In genomic region chr19:58510084-58510862, GRCh38 we compare ENCODE assay signal across 15 cellular contexts. TPM values are rescaled to one million over a fixed set of nuclear protein-coding genes. Genes with fewer than 3 reads are reported as not detected.
DNase-seq lines count a peak whose midpoint lies in the region; ATAC-seq and TF ChIP-seq lines count a peak whose summit lies in the region.
"Had no signal": no experiment of that assay in that cellular context is flagged by ENCODE, and none has a peak within 500 bp of the region (broad histone marks: within the 10 kb centered on the region; RNA-seq: fewer than 3 reads in every experiment).

No MANE protein-coding gene starts in this region.

- no peak for ATAC-seq in activated CD8-positive, alpha-beta T cell treated with anti-CD3 and anti-CD28 coated beads, Interleukin-2, amount 10 ng/mL, durations not matched to agents 7 days and 5 days
- no peak for ATAC-seq in activated CD8-positive, alpha-beta T cell treated with anti-CD3 and anti-CD28 coated beads for 36 hours
- no peak for ATAC-seq in stimulated activated effector memory CD8-positive, alpha-beta T cell treated with anti-CD3 and anti-CD28 coated beads, Interleukin-12 subunit alpha, Interleukin-12 subunit beta, amount 100 ng/mL, for 72 hours
- ATAC-seq in HG03469 (IDR thresholded peaks at IDR 0.05; ENCODE audit: unreplicated experiment): no peak
- ATAC-seq: CD8-positive, alpha-beta T cell; Panc1 had no signal

- DNase-seq in activated CD8-positive, alpha-beta T cell treated with anti-CD3 and anti-CD28 coated beads, Interleukin-2, amount 10 ng/mL, durations not matched to agents 7 days and 5 days: no peak
- DNase-seq in activated CD8-positive, alpha-beta T cell treated with anti-CD3 and anti-CD28 coated beads for 36 hours: no peak
- DNase-seq in endothelial cell (ENCODE audit: low spot score) (no peak), T-helper 9 cell (no peak)
- DNase-seq in stimulated activated effector memory CD8-positive, alpha-beta T cell treated with anti-CD3 and anti-CD28 coated beads, Interleukin-12 subunit alpha, Interleukin-12 subunit beta, amount 100 ng/mL, for 72 hours (ENCODE audit: low spot score in 2 of 2): no peak
- DNase-seq: BE2C; CD8-positive, alpha-beta T cell; DMS79; HFFc6; Kasumi-1; NCI-H1105; NCI-H1694; NCI-H510A treated with DMSO at 0.1 percent for 48 hours had no signal

- POLR2A ChIA-PET in activated CD8-positive, alpha-beta T cell treated with anti-CD3 and anti-CD28 coated beads, Interleukin-2, amount 10 ng/mL, durations not matched to agents 7 days and 5 days (lab: Charles Lee): interaction anchor here (1.6 kb wide), 1 partner anchor 35 kb away, joined by 4 read pairs; no protein-coding TSS in a partner anchor
- POLR2A ChIA-PET in activated CD8-positive, alpha-beta T cell treated with anti-CD3 and anti-CD28 coated beads for 36 hours (lab: Charles Lee): interaction anchor here (1.5 kb wide), 2 partner anchors 9 to 10 kb away, joined by 4 read pairs; partner anchors contain the start of gene ZBTB45

- intact Hi-C loops in activated CD8-positive, alpha-beta T cell treated with anti-CD3 and anti-CD28 coated beads for 36 hours (cut with micrococcal nuclease): no loop called here

- H3K9me3 Mint-ChIP-seq in activated CD8-positive, alpha-beta T cell treated with anti-CD3 and anti-CD28 coated beads, Interleukin-2, amount 10 ng/mL, durations not matched to agents 7 days and 5 days (ENCODE audit: insufficient read depth): peaks cover 13% of the 10 kb centered on the region
- peaks cover 11% of the 10 kb centered on the region for H3K9me3 Mint-ChIP-seq in activated CD8-positive, alpha-beta T cell treated with anti-CD3 and anti-CD28 coated beads for 36 hours
- peaks cover 3% of the 10 kb centered on the region for H3K9me3 Mint-ChIP-seq in endothelial cell (ENCODE audit: unreplicated experiment)
- peaks cover 4% of the 10 kb centered on the region for H3K9me3 Mint-ChIP-seq in stimulated activated effector memory CD8-positive, alpha-beta T cell treated with anti-CD3 and anti-CD28 coated beads, Interleukin-12 subunit alpha, Interleukin-12 subunit beta, amount 100 ng/mL, for 72 hours

- no peak for TF ChIP-seq CTCF in activated CD8-positive, alpha-beta T cell treated with anti-CD3 and anti-CD28 coated beads for 36 hours (IDR thresholded peaks at IDR 0.05)
- TF ChIP-seq CTCF in endothelial cell (IDR thresholded peaks at IDR 0.05; ENCODE audit: unreplicated experiment): no peak

- H3K27ac Mint-ChIP-seq in activated CD8-positive, alpha-beta T cell treated with anti-CD3 and anti-CD28 coated beads, Interleukin-2, amount 10 ng/mL, durations not matched to agents 7 days and 5 days: peak overlapping the region; percentile 20
- no peak overlapping the region for H3K27ac Mint-ChIP-seq in activated CD8-positive, alpha-beta T cell treated with anti-CD3 and anti-CD28 coated beads for 36 hours
- no peak overlapping the region for H3K27ac Mint-ChIP-seq in endothelial cell (ENCODE audit: unreplicated experiment)
- H3K27ac Mint-ChIP-seq in stimulated activated effector memory CD8-positive, alpha-beta T cell treated with anti-CD3 and anti-CD28 coated beads, Interleukin-12 subunit alpha, Interleukin-12 subunit beta, amount 100 ng/mL, for 72 hours: peak overlapping the region; percentile 37
- H3K27ac Mint-ChIP-seq: CD8-positive, alpha-beta T cell; HFFc6 had no signal

- CTCF ChIA-PET in activated CD8-positive, alpha-beta T cell treated with anti-CD3 and anti-CD28 coated beads, Interleukin-2, amount 10 ng/mL, durations not matched to agents 7 days and 5 days (lab: Charles Lee): interaction anchor here (1.2 to 1.7 kb wide), 2 partner anchors 8 to 10 kb away, joined by 3 read pairs; partner anchors contain the start of gene ZBTB45
- CTCF ChIA-PET in activated CD8-positive, alpha-beta T cell treated with anti-CD3 and anti-CD28 coated beads for 36 hours (lab: Charles Lee): interaction anchor here (1.7 kb wide), 1 partner anchor 10 kb away, joined by 4 read pairs; the partner anchor contains the start of gene ZBTB45

- no peak overlapping the region for H3K4me3 Mint-ChIP-seq in activated CD8-positive, alpha-beta T cell treated with anti-CD3 and anti-CD28 coated beads, Interleukin-2, amount 10 ng/mL, durations not matched to agents 7 days and 5 days
- no peak overlapping the region for H3K4me3 Mint-ChIP-seq in activated CD8-positive, alpha-beta T cell treated with anti-CD3 and anti-CD28 coated beads for 36 hours
- H3K4me3 Mint-ChIP-seq in endothelial cell (ENCODE audit: unreplicated experiment): peak overlapping the region; percentile 27
- no peak overlapping the region for H3K4me3 Mint-ChIP-seq in stimulated activated effector memory CD8-positive, alpha-beta T cell treated with anti-CD3 and anti-CD28 coated beads, Interleukin-12 subunit alpha, Interleukin-12 subunit beta, amount 100 ng/mL, for 72 hours
- H3K4me3 Mint-ChIP-seq: CD8-positive, alpha-beta T cell; HFFc6 had no signal

- peaks cover 12% of the 10 kb centered on the region for H3K36me3 Mint-ChIP-seq in activated CD8-positive, alpha-beta T cell treated with anti-CD3 and anti-CD28 coated beads, Interleukin-2, amount 10 ng/mL, durations not matched to agents 7 days and 5 days (ENCODE audit: low read depth)
- peaks cover 19% of the 10 kb centered on the region for H3K36me3 Mint-ChIP-seq in activated CD8-positive, alpha-beta T cell treated with anti-CD3 and anti-CD28 coated beads for 36 hours (ENCODE audit: low read depth)
- peaks cover 6% of the 10 kb centered on the region for H3K36me3 Mint-ChIP-seq in endothelial cell (ENCODE audit: low read depth, unreplicated experiment)
- H3K36me3 Mint-ChIP-seq in stimulated activated effector memory CD8-positive, alpha-beta T cell treated with anti-CD3 and anti-CD28 coated beads, Interleukin-12 subunit alpha, Interleukin-12 subunit beta, amount 100 ng/mL, for 72 hours: peaks cover 30% of the 10 kb centered on the region

- H3K4me1 Mint-ChIP-seq in activated CD8-positive, alpha-beta T cell treated with anti-CD3 and anti-CD28 coated beads, Interleukin-2, amount 10 ng/mL, durations not matched to agents 7 days and 5 days (ENCODE audit: low read depth): peaks cover 20% of the 10 kb centered on the region
- peaks cover 8% of the 10 kb centered on the region for H3K4me1 Mint-ChIP-seq in activated CD8-positive, alpha-beta T cell treated with anti-CD3 and anti-CD28 coated beads for 36 hours (ENCODE audit: low read depth)
- no peaks in the 10 kb centered on the region for H3K4me1 Mint-ChIP-seq in endothelial cell (ENCODE audit: unreplicated experiment)
- peaks cover 23% of the 10 kb centered on the region for H3K4me1 Mint-ChIP-seq in stimulated activated effector memory CD8-positive, alpha-beta T cell treated with anti-CD3 and anti-CD28 coated beads, Interleukin-12 subunit alpha, Interleukin-12 subunit beta, amount 100 ng/mL, for 72 hours

- H3K27me3 Mint-ChIP-seq in activated CD8-positive, alpha-beta T cell treated with anti-CD3 and anti-CD28 coated beads, Interleukin-2, amount 10 ng/mL, durations not matched to agents 7 days and 5 days (ENCODE audit: low read depth): no peaks in the 10 kb centered on the region
- H3K27me3 Mint-ChIP-seq in activated CD8-positive, alpha-beta T cell treated with anti-CD3 and anti-CD28 coated beads for 36 hours: no peaks in the 10 kb centered on the region
- H3K27me3 Mint-ChIP-seq in endothelial cell (ENCODE audit: unreplicated experiment): peaks cover 18% of the 10 kb centered on the region

RNA-seq across cellular contexts. Expression of gene SLC27A5, which starts 1.5 kb away (rescaled TPM):
- 10 to 100 TPM; 12.2 to 14.4 TPM for total RNA-seq in activated CD8-positive, alpha-beta T cell treated with anti-CD3 and anti-CD28 coated beads, Interleukin-2, amount 10 ng/mL, durations not matched to agents 7 days and 5 days
- total RNA-seq in activated CD8-positive, alpha-beta T cell treated with anti-CD3 and anti-CD28 coated beads for 36 hours: 10 to 100 TPM; 21.7 to 26.6 TPM
- total RNA-seq in endothelial cell (ENCODE audit: unreplicated experiment): 4.7 TPM

RNA-seq across cellular contexts. Expression of gene ZBTB45, which starts 9.3 kb away (rescaled TPM):
- total RNA-seq in activated CD8-positive, alpha-beta T cell treated with anti-CD3 and anti-CD28 coated beads, Interleukin-2, amount 10 ng/mL, durations not matched to agents 7 days and 5 days: 10 to 100 TPM; 13.9 to 16.7 TPM
- 1 to 10 TPM; 7.4 to 7.9 TPM for total RNA-seq in activated CD8-positive, alpha-beta T cell treated with anti-CD3 and anti-CD28 coated beads for 36 hours
- total RNA-seq in endothelial cell (ENCODE audit: unreplicated experiment): 22.2 TPM

RNA-seq across cellular contexts. Expression of gene TRIM28, which starts 33.6 kb away (rescaled TPM):
- 100 to 1,000 TPM; 476 to 528 TPM for total RNA-seq in activated CD8-positive, alpha-beta T cell treated with anti-CD3 and anti-CD28 coated beads, Interleukin-2, amount 10 ng/mL, durations not matched to agents 7 days and 5 days
- 100 to 1,000 TPM; 527 to 550 TPM for total RNA-seq in activated CD8-positive, alpha-beta T cell treated with anti-CD3 and anti-CD28 coated beads for 36 hours
- total RNA-seq in endothelial cell (ENCODE audit: unreplicated experiment): 457 TPM

RNA-seq across cellular contexts. Expression of gene ZNF446, which starts 34.1 kb away (rescaled TPM):
- 1 to 10 TPM; 6.9 to 7.8 TPM for total RNA-seq in activated CD8-positive, alpha-beta T cell treated with anti-CD3 and anti-CD28 coated beads, Interleukin-2, amount 10 ng/mL, durations not matched to agents 7 days and 5 days
- 1 to 10 TPM; 3.5 to 4.0 TPM for total RNA-seq in activated CD8-positive, alpha-beta T cell treated with anti-CD3 and anti-CD28 coated beads for 36 hours
- total RNA-seq in endothelial cell (ENCODE audit: unreplicated experiment): 9.9 TPM

RNA-seq across cellular contexts. Expression of gene ZNF324, which starts 43.4 kb away (rescaled TPM):
- 10 to 100 TPM; 13.8 to 15.8 TPM for total RNA-seq in activated CD8-positive, alpha-beta T cell treated with anti-CD3 and anti-CD28 coated beads, Interleukin-2, amount 10 ng/mL, durations not matched to agents 7 days and 5 days
- 10 to 100 TPM in 1 of 2 experiments, 1 to 10 TPM in 1; 8.1 to 10.1 TPM for total RNA-seq in activated CD8-positive, alpha-beta T cell treated with anti-CD3 and anti-CD28 coated beads for 36 hours
- 10.5 TPM for total RNA-seq in endothelial cell (ENCODE audit: unreplicated experiment)

Comparison
In these comparisons a context has a peak if more than half of its experiments do, and no peak if none do; other contexts are left out.
1. H3K27ac Mint-ChIP-seq: peak in activated CD8-positive, alpha-beta T cell treated with anti-CD3 and anti-CD28 coated beads, Interleukin-2, amount 10 ng/mL, durations not matched to agents 7 days and 5 days (single experiment) and stimulated activated effector memory CD8-positive, alpha-beta T cell treated with anti-CD3 and anti-CD28 coated beads, Interleukin-12 subunit alpha, Interleukin-12 subunit beta, amount 100 ng/mL, for 72 hours (single experiment); none in activated CD8-positive, alpha-beta T cell treated with anti-CD3 and anti-CD28 coated beads for 36 hours (single experiment) and endothelial cell (single experiment).